ENCODE assay signal across 29 cellular contexts in the genomic region with DNA sequence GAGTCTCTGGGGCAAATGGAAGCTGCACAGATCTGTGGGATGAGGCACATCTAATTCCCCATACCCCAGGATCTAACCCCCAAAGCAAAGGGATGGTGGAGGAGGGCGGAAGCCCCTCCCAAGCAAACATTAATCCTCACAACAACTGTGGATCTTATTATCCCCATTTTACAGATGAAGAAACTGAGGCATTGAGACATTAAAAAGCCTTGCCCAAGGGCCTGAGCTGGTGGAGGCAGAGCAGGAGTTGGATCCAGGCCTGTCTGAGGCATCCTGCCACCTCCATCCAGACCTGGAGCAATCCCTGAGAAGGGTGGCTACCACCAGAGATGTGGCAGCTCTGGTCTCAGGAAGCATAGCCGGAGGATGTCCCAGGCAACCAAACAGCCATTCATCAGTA. TPM values are rescaled to one million over a fixed set of nuclear protein-coding genes. Genes with fewer than 3 reads are reported as not detected.
"Had no signal": no experiment of that assay in that cellular context is flagged by ENCODE, and none has a peak within 500 bp of the region (broad histone marks: within the 10 kb centered on the region; RNA-seq: fewer than 3 reads in every experiment).

No MANE protein-coding gene starts in this region.

- H3K27ac Mint-ChIP-seq: activated CD4-positive, alpha-beta T cell treated with anti-CD3 and anti-CD28 coated beads, Interleukin-2, amount 10 ng/mL, durations not matched to agents 7 days and 5 days; immature natural killer cell had no signal

- H3K9me3 ChIP-seq: esophagus muscularis mucosa, heart left ventricle, pancreas, psoas muscle, stomach, suprapubic skin, tibial nerve had no signal

- H3K27ac ChIP-seq: esophagus muscularis mucosa, foreskin keratinocyte, heart left ventricle, pancreas, psoas muscle, stomach, suprapubic skin, tibial nerve, WERI-Rb-1 had no signal

- H3K27me3 ChIP-seq: esophagus muscularis mucosa, pancreas, suprapubic skin, tibial nerve had no signal

- H3K27me3 Mint-ChIP-seq: activated CD4-positive, alpha-beta T cell treated with anti-CD3 and anti-CD28 coated beads, Interleukin-2, amount 10 ng/mL, durations not matched to agents 7 days and 5 days; naive thymus-derived CD4-positive, alpha-beta T cell had no signal

- H3K4me3 Mint-ChIP-seq: immature natural killer cell; neural crest cell; stimulated activated naive B cell treated with anti-CD40 and anti-IgM and Interleukin-4, amounts not matched to agents 10 μg/mL and 1 μg/mL and 100 μg/mL, for 72 hours had no signal

- ATAC-seq: activated CD4-positive, CD25-positive, alpha-beta regulatory T cell treated with anti-CD3 and anti-CD28 coated beads, Interleukin-2, amount 50 U/mL, for 24 hours; foreskin keratinocyte; heart left ventricle; naive thymus-derived CD4-positive, alpha-beta T cell; pancreas; psoas muscle; stimulated activated naive B cell treated with anti-CD40 and anti-IgM and Interleukin-4, amounts not matched to agents 10 μg/mL and 1 μg/mL and 100 μg/mL, for 72 hours had no signal

- DNase-seq: activated CD4-positive, alpha-beta T cell treated with anti-CD3 and anti-CD28 coated beads, Interleukin-2, amount 10 ng/mL, durations not matched to agents 7 days and 5 days; activated CD8-positive, alpha-beta memory T cell treated with anti-CD3 and anti-CD28 coated beads for 24 hours; activated naive CD4-positive, alpha-beta T cell treated with Interleukin-2 at 50 U/mL for 16 hours; amniotic stem cell; caudate nucleus; effector CD4-positive, alpha-beta T cell; foreskin keratinocyte; heart left ventricle; hypothalamus; immature natural killer cell; midbrain; naive thymus-derived CD4-positive, alpha-beta T cell; nucleus accumbens; psoas muscle; stimulated activated CD4-positive, alpha-beta T cell treated with anti-CD3 and anti-CD28 coated beads, Interleukin-1b, Interleukin-23, amount 100 ng/mL, for 48 hours; stimulated activated CD4-positive, alpha-beta T cell treated with anti-CD3 and anti-CD28 coated beads, Interleukin-4, amount 100 ng/mL, for 4 hours; stimulated activated CD8-positive, alpha-beta memory T cell treated with anti-CD3 and anti-CD28 coated beads, Interleukin-4, amount 100 ng/mL, for 48 hours; stimulated activated naive B cell treated with anti-CD40 and anti-IgM and Interleukin-4, amounts not matched to agents 10 μg/mL and 1 μg/mL and 100 μg/mL, for 72 hours; stomach; T1000 had no signal

- H3K4me1 ChIP-seq: foreskin keratinocyte, pancreas had no signal

- H3K36me3 Mint-ChIP-seq: stimulated activated naive B cell treated with anti-CD40 and anti-IgM and Interleukin-4, amounts not matched to agents 10 μg/mL and 1 μg/mL and 100 μg/mL, for 72 hours had no signal

- H3K9me3 Mint-ChIP-seq: activated CD4-positive, alpha-beta T cell treated with anti-CD3 and anti-CD28 coated beads, Interleukin-2, amount 10 ng/mL, durations not matched to agents 7 days and 5 days; immature natural killer cell; naive thymus-derived CD4-positive, alpha-beta T cell; neural crest cell; stimulated activated naive B cell treated with anti-CD40 and anti-IgM and Interleukin-4, amounts not matched to agents 10 μg/mL and 1 μg/mL and 100 μg/mL, for 72 hours had no signal

- H3K4me3 ChIP-seq: esophagus muscularis mucosa, heart left ventricle, pancreas, psoas muscle, smooth muscle cell, stomach, suprapubic skin, tibial nerve had no signal

- H3K4me1 Mint-ChIP-seq: neural crest cell had no signal

- H3K36me3 ChIP-seq: esophagus muscularis mucosa, heart left ventricle, pancreas, stomach, suprapubic skin, tibial nerve, WERI-Rb-1 had no signal

- H3K4me2 ChIP-seq: smooth muscle cell had no signal

RNA-seq across cellular contexts. Expression of a gene that starts 50.2 kb away (rescaled TPM):
- total RNA-seq: kidney epithelial cell, smooth muscle cell had no signal
- polyA plus RNA-seq: immature natural killer cell; naive thymus-derived CD4-positive, alpha-beta T cell had no signal
